ENCODE assay signal across 1 cellular context in the genomic region with DNA sequence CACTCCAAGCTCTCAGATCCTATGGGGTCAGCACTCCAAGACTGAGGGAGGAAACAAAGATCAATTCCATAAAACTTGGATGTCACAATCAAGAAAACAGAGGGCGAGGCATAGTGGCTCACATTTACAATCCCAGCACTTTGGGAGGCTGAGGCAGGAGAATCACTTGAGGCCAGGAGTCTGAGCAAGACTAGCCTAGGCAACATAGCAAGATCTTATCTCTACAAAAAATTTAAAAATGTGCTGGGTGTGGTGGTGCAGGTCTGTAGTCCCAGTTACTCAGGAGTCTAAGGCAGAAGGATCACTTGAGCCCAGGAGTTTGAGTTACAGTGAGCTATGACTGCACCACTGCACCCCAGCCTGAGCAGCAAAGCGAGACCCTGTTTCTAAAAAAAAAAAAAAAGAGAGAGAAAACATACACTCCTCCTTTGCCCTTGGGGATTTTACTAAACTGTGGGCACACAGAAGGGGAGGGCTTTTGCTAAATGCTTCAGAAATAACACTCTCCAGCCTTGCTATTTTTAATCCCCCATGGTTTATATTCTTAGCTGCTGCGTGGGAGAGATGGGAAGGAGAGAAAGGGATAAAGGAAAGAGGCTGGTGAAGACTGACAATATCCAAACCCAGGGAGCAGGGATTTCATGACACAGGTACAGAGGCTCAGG.
TF ChIP-seq lines count a peak whose summit lies in the region.

No MANE protein-coding gene starts in this region.

TF ChIP-seq in A549, 52 proteins besides CTCF, POLR2A, EP300 and RAD21 (continued from another document):
- no peak for TF ChIP-seq ZFP36 (IDR thresholded peaks at IDR 0.05; ENCODE audit: borderline replicate concordance, partially characterized antibody)
- no peak for TF ChIP-seq KDM5A (IDR thresholded peaks at IDR 0.05)
- TF ChIP-seq FOSL2 (IDR thresholded peaks at IDR 0.05) = no peak
- TF ChIP-seq FOSL2 (CRISPR knock-in tag; IDR thresholded peaks at IDR 0.05) = no peak
- TF ChIP-seq MYC (IDR thresholded peaks at IDR 0.05; ENCODE audit: borderline replicate concordance, low read length) = no peak
- TF ChIP-seq HDAC2 (IDR thresholded peaks at IDR 0.05) = no peak
- TF ChIP-seq BHLHE40 (IDR thresholded peaks at IDR 0.05; ENCODE audit: low read depth, low read length) = no peak
- TF ChIP-seq CBX8 (IDR thresholded peaks at IDR 0.05) = no peak
- TF ChIP-seq RFX5 (IDR thresholded peaks at IDR 0.05) = no peak
- no peak for TF ChIP-seq HOXA7 (CRISPR knock-in tag; IDR thresholded peaks at IDR 0.05)
